Comparison of ENCODE assay signal across 1 cellular context in the genomic region with DNA sequence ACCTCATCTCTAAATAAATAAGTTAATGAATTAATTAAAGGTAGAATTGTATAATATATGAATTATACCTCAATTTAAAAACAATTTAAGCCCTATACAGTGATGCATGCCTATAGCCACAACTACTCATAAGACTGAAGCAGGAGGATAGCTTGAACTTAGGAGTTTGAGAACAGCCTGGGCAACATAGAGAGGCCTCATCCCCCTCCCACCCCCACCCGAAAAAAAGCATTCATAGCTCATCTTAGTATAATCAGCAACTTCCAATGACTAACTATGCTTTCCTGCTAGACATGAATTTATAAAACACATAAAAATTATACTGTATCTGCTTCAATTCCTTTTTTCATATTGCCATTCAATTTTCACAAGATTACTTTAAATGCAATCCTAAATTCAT.
TF ChIP-seq lines count a peak whose summit lies in the region.

No MANE protein-coding gene starts in this region.

TF ChIP-seq in IMR-90, 13 proteins besides CTCF, POLR2A, EP300 and RAD21 (continued from another document):
- no peak for TF ChIP-seq FOS (IDR thresholded peaks at IDR 0.05; ENCODE audit: low read depth, low read length)
- no peak for TF ChIP-seq BHLHE40 (IDR thresholded peaks at IDR 0.05; ENCODE audit: low read depth, low read length)
- no peak for TF ChIP-seq MXI1 (IDR thresholded peaks at IDR 0.05; ENCODE audit: borderline replicate concordance, low read depth, low read length)
- TF ChIP-seq, protein P1, sequence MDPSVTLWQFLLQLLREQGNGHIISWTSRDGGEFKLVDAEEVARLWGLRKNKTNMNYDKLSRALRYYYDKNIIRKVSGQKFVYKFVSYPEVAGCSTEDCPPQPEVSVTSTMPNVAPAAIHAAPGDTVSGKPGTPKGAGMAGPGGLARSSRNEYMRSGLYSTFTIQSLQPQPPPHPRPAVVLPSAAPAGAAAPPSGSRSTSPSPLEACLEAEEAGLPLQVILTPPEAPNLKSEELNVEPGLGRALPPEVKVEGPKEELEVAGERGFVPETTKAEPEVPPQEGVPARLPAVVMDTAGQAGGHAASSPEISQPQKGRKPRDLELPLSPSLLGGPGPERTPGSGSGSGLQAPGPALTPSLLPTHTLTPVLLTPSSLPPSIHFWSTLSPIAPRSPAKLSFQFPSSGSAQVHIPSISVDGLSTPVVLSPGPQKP (IDR thresholded peaks at IDR 0.05; ENCODE audit: borderline replicate concordance, low read depth, low read length): no peak
- TF ChIP-seq RFX5 (IDR thresholded peaks at IDR 0.05; ENCODE audit: low read depth, low read length): no peak
- TF ChIP-seq MAFK (IDR thresholded peaks at IDR 0.05; ENCODE audit: low read depth, low read length): no peak
- TF ChIP-seq MAZ (IDR thresholded peaks at IDR 0.05; ENCODE audit: borderline replicate concordance, low read depth, low read length): no peak
- no peak for TF ChIP-seq USF2 (IDR thresholded peaks at IDR 0.05; ENCODE audit: low read depth, low read length)
- TF ChIP-seq RCOR1 (IDR thresholded peaks at IDR 0.05; ENCODE audit: insufficient replicate concordance, low read length): no peak
- no peak for TF ChIP-seq CHD1 (IDR thresholded peaks at IDR 0.05; ENCODE audit: low read depth, low read length)
TF ChIP-seq in IMR-90: peak in this region for 0.
